ENCODE assay signal across 1 cellular context in genomic region chr11:67301313-67301921, GRCh38.
TF ChIP-seq lines count a peak whose summit lies in the region.

No MANE protein-coding gene starts in this region.

TF ChIP-seq in WTC11, 78 proteins besides CTCF, POLR2A, EP300 and RAD21 (continued from another document):
- TF ChIP-seq, protein P1, sequence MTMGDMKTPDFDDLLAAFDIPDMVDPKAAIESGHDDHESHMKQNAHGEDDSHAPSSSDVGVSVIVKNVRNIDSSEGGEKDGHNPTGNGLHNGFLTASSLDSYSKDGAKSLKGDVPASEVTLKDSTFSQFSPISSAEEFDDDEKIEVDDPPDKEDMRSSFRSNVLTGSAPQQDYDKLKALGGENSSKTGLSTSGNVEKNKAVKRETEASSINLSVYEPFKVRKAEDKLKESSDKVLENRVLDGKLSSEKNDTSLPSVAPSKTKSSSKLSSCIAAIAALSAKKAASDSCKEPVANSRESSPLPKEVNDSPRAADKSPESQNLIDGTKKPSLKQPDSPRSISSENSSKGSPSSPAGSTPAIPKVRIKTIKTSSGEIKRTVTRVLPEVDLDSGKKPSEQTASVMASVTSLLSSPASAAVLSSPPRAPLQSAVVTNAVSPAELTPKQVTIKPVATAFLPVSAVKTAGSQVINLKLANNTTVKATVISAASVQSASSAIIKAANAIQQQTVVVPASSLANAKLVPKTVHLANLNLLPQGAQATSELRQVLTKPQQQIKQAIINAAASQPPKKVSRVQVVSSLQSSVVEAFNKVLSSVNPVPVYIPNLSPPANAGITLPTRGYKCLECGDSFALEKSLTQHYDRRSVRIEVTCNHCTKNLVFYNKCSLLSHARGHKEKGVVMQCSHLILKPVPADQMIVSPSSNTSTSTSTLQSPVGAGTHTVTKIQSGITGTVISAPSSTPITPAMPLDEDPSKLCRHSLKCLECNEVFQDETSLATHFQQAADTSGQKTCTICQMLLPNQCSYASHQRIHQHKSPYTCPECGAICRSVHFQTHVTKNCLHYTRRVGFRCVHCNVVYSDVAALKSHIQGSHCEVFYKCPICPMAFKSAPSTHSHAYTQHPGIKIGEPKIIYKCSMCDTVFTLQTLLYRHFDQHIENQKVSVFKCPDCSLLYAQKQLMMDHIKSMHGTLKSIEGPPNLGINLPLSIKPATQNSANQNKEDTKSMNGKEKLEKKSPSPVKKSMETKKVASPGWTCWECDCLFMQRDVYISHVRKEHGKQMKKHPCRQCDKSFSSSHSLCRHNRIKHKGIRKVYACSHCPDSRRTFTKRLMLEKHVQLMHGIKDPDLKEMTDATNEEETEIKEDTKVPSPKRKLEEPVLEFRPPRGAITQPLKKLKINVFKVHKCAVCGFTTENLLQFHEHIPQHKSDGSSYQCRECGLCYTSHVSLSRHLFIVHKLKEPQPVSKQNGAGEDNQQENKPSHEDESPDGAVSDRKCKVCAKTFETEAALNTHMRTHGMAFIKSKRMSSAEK (CRISPR knock-in tag; IDR thresholded peaks at IDR 0.05; ENCODE audit: borderline replicate concordance), result no peak
- TF ChIP-seq GTF2I (CRISPR knock-in tag; conservative IDR thresholded peaks at IDR 0.05) (no peak), ZNF219 (CRISPR knock-in tag; IDR thresholded peaks at IDR 0.05; ENCODE audit: borderline replicate concordance) (no peak)
